Comparison of ENCODE assay signal across 1 cellular context in the genomic region with DNA sequence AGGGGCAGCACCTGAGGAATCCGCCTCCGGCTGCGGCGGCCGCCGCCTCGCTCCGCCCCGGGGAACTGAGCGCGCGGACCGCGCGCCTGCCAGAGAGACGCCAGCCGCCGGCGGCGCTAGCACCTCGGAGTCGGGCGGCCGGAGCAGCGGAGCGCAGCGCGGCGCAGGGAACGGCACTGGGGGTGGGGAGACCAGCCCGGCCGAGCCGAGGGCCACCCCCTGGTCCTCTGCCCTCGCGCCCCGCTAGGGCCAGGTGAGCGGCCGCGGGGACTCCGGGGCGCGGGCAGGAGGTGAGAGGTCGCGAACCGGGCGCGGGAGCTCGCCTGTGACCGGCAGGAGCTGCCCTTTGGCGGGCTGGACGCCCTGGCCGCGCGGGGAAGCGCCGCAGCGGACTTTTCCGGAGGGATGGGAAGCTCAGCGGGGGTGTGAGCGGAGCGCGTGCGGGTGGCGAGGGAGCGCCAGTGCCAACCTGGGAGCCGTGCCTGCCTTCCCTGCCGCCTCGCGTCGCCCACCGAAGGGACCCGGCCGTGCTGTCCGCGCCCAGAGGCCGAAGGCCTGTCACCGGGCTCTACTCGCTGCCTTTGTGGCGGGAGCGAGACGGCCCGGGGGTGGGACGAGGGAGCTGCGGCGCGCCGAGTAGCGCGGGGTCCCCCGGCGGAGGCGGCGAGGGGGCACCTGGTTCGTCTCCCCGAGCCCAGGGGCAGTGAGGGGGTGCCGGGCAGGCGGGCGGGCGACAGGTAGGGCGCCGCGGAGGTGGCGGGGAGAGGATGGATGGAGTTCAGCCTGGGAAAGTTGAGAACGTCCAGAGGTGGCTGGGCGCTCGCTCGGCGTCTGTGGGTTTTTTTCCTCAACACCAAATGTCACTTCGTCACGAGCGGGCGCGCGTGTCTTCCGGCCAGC.
TF ChIP-seq lines count a peak whose summit lies in the region.

A gene (plus strand): TSS at position 92 of the 900 bp plus-strand sequence. CDS start 141,287 bp downstream, outside the sequence.

TF ChIP-seq in HepG2, 621 proteins besides CTCF, POLR2A, EP300 and RAD21 (continues in another document):
- TF ChIP-seq ZFY (CRISPR knock-in tag; IDR thresholded peaks at IDR 0.05) (peak; percentile 35; the same call in 1 of the 2 replicates), ZBTB38 (CRISPR knock-in tag; IDR thresholded peaks at IDR 0.05) (0 out of 2 replicates have a peak, but pooled peaks have one; percentile 19), ZNF329 (CRISPR knock-in tag; IDR thresholded peaks at IDR 0.05; ENCODE audit: low read depth) (no peak), HDAC1 (CRISPR knock-in tag; IDR thresholded peaks at IDR 0.05) (0 out of 2 replicates have a peak, but pooled peaks have one; percentile 15), ZNF674 (CRISPR knock-in tag; IDR thresholded peaks at IDR 0.05; ENCODE audit: low read depth) (peak; percentile 75), MYC (CRISPR knock-in tag; IDR thresholded peaks at IDR 0.05; ENCODE audit: borderline replicate concordance) (0 out of 2 replicates have a peak, but pooled peaks have one; percentile 12), GFI1 (CRISPR knock-in tag; IDR thresholded peaks at IDR 0.05; ENCODE audit: borderline replicate concordance) (no peak), NPAS2 (CRISPR knock-in tag; IDR thresholded peaks at IDR 0.05; ENCODE audit: borderline replicate concordance) (no peak), MBNL3 (CRISPR knock-in tag; conservative IDR thresholded peaks at IDR 0.05) (no peak), ZNF441 (CRISPR knock-in tag; IDR thresholded peaks at IDR 0.05; ENCODE audit: borderline replicate concordance) (peak; percentile 33; the same call in 1 of the 2 replicates), YEATS4 (CRISPR knock-in tag; IDR thresholded peaks at IDR 0.05; ENCODE audit: borderline replicate concordance) (peak; percentile 36; the same call in 1 of the 2 replicates), ZNF775 (CRISPR knock-in tag; IDR thresholded peaks at IDR 0.05; ENCODE audit: borderline replicate concordance) (no peak), ZNF709 (CRISPR knock-in tag; IDR thresholded peaks at IDR 0.05) (0 out of 2 replicates have a peak, but pooled peaks have one; percentile 38), SALL1 (CRISPR knock-in tag; IDR thresholded peaks at IDR 0.05) (peak; percentile 49; the same call in 1 of the 2 replicates), HNRNPLL (IDR thresholded peaks at IDR 0.05; ENCODE audit: low read depth, low read length, poor library complexity, severe bottlenecking) (peak; percentile 64)
- TF ChIP-seq, protein P1, sequence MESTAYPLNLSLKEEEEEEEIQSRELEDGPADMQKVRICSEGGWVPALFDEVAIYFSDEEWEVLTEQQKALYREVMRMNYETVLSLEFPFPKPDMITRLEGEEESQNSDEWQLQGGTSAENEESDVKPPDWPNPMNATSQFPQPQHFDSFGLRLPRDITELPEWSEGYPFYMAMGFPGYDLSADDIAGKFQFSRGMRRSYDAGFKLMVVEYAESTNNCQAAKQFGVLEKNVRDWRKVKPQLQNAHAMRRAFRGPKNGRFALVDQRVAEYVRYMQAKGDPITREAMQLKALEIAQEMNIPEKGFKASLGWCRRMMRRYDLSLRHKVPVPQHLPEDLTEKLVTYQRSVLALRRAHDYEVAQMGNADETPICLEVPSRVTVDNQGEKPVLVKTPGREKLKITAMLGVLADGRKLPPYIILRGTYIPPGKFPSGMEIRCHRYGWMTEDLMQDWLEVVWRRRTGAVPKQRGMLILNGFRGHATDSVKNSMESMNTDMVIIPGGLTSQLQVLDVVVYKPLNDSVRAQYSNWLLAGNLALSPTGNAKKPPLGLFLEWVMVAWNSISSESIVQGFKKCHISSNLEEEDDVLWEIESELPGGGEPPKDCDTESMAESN (CRISPR knock-in tag; conservative IDR thresholded peaks at IDR 0.05), result 0 out of 2 replicates have a peak, but pooled peaks have one; percentile 20
- TF ChIP-seq, protein P2, sequence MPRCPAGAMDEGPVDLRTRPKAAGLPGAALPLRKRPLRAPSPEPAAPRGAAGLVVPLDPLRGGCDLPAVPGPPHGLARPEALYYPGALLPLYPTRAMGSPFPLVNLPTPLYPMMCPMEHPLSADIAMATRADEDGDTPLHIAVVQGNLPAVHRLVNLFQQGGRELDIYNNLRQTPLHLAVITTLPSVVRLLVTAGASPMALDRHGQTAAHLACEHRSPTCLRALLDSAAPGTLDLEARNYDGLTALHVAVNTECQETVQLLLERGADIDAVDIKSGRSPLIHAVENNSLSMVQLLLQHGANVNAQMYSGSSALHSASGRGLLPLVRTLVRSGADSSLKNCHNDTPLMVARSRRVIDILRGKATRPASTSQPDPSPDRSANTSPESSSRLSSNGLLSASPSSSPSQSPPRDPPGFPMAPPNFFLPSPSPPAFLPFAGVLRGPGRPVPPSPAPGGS (CRISPR knock-in tag; IDR thresholded peaks at IDR 0.05), result peak; percentile 27; the same call in 1 of the 2 replicates
- TF ChIP-seq, protein P3, sequence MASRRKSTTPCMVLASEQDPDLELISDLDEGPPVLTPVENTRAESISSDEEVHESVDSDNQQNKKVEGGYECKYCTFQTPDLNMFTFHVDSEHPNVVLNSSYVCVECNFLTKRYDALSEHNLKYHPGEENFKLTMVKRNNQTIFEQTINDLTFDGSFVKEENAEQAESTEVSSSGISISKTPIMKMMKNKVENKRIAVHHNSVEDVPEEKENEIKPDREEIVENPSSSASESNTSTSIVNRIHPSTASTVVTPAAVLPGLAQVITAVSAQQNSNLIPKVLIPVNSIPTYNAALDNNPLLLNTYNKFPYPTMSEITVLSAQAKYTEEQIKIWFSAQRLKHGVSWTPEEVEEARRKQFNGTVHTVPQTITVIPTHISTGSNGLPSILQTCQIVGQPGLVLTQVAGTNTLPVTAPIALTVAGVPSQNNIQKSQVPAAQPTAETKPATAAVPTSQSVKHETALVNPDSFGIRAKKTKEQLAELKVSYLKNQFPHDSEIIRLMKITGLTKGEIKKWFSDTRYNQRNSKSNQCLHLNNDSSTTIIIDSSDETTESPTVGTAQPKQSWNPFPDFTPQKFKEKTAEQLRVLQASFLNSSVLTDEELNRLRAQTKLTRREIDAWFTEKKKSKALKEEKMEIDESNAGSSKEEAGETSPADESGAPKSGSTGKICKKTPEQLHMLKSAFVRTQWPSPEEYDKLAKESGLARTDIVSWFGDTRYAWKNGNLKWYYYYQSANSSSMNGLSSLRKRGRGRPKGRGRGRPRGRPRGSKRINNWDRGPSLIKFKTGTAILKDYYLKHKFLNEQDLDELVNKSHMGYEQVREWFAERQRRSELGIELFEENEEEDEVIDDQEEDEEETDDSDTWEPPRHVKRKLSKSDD (CRISPR knock-in tag; IDR thresholded peaks at IDR 0.05; ENCODE audit: low read depth), result no peak
- TF ChIP-seq, protein P4, sequence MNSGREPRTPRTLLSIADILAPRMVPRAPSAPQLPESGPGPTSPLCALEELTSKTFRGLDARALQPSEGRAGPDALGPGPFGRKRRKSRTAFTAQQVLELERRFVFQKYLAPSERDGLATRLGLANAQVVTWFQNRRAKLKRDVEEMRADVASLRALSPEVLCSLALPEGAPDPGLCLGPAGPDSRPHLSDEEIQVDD (CRISPR knock-in tag; IDR thresholded peaks at IDR 0.05; ENCODE audit: borderline replicate concordance), result no peak
- TF ChIP-seq, protein P5, sequence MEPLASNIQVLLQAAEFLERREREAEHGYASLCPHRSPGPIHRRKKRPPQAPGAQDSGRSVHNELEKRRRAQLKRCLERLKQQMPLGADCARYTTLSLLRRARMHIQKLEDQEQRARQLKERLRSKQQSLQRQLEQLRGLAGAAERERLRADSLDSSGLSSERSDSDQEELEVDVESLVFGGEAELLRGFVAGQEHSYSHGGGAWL (CRISPR knock-in tag; IDR thresholded peaks at IDR 0.05), result 0 out of 2 replicates have a peak, but pooled peaks have one; percentile 34
- TF ChIP-seq, protein P6, sequence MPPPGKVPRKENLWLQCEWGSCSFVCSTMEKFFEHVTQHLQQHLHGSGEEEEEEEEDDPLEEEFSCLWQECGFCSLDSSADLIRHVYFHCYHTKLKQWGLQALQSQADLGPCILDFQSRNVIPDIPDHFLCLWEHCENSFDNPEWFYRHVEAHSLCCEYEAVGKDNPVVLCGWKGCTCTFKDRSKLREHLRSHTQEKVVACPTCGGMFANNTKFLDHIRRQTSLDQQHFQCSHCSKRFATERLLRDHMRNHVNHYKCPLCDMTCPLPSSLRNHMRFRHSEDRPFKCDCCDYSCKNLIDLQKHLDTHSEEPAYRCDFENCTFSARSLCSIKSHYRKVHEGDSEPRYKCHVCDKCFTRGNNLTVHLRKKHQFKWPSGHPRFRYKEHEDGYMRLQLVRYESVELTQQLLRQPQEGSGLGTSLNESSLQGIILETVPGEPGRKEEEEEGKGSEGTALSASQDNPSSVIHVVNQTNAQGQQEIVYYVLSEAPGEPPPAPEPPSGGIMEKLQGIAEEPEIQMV (CRISPR knock-in tag; IDR thresholded peaks at IDR 0.05; ENCODE audit: low read depth), result peak; percentile 82; the same call in 1 of the 2 replicates
- TF ChIP-seq, protein P7, sequence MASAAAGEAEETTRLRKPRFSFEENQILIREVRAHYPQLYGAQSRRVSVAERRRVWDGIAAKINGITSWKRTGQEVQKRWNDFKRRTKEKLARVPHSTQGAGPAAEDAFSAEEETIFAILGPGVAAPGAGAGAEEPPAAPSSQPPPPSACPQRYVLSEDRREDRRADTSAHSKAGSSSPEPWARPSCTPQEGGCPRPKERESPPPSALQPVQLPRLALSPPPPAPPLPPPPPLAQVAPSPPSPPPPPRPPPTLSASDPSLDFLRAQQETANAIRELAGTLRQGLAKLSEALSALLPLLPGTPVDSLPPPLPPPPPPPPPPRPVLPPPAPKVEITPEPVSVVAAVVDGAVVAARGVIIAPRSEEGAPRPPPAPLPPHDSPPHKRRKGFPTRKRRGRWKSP (CRISPR knock-in tag; IDR thresholded peaks at IDR 0.05), result peak; percentile 97
- TF ChIP-seq, protein P8, sequence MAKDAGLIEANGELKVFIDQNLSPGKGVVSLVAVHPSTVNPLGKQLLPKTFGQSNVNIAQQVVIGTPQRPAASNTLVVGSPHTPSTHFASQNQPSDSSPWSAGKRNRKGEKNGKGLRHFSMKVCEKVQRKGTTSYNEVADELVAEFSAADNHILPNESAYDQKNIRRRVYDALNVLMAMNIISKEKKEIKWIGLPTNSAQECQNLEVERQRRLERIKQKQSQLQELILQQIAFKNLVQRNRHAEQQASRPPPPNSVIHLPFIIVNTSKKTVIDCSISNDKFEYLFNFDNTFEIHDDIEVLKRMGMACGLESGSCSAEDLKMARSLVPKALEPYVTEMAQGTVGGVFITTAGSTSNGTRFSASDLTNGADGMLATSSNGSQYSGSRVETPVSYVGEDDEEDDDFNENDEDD (CRISPR knock-in tag; IDR thresholded peaks at IDR 0.05; ENCODE audit: borderline replicate concordance), result peak; percentile 29; the same call in 1 of the 2 replicates
- TF ChIP-seq, protein P9, sequence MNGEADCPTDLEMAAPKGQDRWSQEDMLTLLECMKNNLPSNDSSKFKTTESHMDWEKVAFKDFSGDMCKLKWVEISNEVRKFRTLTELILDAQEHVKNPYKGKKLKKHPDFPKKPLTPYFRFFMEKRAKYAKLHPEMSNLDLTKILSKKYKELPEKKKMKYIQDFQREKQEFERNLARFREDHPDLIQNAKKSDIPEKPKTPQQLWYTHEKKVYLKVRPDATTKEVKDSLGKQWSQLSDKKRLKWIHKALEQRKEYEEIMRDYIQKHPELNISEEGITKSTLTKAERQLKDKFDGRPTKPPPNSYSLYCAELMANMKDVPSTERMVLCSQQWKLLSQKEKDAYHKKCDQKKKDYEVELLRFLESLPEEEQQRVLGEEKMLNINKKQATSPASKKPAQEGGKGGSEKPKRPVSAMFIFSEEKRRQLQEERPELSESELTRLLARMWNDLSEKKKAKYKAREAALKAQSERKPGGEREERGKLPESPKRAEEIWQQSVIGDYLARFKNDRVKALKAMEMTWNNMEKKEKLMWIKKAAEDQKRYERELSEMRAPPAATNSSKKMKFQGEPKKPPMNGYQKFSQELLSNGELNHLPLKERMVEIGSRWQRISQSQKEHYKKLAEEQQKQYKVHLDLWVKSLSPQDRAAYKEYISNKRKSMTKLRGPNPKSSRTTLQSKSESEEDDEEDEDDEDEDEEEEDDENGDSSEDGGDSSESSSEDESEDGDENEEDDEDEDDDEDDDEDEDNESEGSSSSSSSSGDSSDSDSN (CRISPR knock-in tag; IDR thresholded peaks at IDR 0.05), result peak; percentile 77; the same call in 1 of the 2 replicates
- TF ChIP-seq, protein P10, sequence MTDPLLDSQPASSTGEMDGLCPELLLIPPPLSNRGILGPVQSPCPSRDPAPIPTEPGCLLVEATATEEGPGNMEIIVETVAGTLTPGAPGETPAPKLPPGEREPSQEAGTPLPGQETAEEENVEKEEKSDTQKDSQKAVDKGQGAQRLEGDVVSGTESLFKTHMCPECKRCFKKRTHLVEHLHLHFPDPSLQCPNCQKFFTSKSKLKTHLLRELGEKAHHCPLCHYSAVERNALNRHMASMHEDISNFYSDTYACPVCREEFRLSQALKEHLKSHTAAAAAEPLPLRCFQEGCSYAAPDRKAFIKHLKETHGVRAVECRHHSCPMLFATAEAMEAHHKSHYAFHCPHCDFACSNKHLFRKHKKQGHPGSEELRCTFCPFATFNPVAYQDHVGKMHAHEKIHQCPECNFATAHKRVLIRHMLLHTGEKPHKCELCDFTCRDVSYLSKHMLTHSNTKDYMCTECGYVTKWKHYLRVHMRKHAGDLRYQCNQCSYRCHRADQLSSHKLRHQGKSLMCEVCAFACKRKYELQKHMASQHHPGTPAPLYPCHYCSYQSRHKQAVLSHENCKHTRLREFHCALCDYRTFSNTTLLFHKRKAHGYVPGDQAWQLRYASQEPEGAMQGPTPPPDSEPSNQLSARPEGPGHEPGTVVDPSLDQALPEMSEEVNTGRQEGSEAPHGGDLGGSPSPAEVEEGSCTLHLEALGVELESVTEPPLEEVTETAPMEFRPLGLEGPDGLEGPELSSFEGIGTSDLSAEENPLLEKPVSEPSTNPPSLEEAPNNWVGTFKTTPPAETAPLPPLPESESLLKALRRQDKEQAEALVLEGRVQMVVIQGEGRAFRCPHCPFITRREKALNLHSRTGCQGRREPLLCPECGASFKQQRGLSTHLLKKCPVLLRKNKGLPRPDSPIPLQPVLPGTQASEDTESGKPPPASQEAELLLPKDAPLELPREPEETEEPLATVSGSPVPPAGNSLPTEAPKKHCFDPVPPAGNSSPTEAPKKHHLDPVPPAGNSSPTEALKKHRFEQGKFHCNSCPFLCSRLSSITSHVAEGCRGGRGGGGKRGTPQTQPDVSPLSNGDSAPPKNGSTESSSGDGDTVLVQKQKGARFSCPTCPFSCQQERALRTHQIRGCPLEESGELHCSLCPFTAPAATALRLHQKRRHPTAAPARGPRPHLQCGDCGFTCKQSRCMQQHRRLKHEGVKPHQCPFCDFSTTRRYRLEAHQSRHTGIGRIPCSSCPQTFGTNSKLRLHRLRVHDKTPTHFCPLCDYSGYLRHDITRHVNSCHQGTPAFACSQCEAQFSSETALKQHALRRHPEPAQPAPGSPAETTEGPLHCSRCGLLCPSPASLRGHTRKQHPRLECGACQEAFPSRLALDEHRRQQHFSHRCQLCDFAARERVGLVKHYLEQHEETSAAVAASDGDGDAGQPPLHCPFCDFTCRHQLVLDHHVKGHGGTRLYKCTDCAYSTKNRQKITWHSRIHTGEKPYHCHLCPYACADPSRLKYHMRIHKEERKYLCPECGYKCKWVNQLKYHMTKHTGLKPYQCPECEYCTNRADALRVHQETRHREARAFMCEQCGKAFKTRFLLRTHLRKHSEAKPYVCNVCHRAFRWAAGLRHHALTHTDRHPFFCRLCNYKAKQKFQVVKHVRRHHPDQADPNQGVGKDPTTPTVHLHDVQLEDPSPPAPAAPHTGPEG (CRISPR knock-in tag; IDR thresholded peaks at IDR 0.05), result peak; percentile 51; the same call in 1 of the 2 replicates
